ENCODE assay signal across 29 cellular contexts in the genomic region with DNA sequence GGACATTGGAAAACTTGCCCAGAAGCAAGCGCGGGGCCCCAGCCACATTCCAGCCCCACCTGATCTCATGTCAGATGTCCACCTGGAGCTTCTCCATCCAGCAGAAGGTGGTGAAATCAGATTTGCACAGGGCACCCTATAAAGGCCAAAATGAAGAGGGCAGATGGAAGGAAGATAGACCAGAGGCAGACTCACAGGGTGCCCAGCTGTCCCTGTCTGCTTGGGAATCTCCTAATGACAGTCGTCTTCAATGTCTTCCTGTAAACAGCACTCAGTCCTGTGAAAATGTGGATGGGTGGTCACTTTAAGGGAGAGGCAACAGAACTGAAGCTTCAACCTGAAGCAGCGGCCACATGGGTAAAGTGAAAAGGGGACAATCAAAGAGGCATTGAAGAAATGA.
"Had no signal": no experiment of that assay in that cellular context is flagged by ENCODE, and none has a peak within 500 bp of the region (broad histone marks: within the 10 kb centered on the region; RNA-seq: fewer than 3 reads in every experiment).

No MANE protein-coding gene starts in this region.

- DNase-seq: colonic mucosa; cortex of kidney; dermis blood vessel endothelial cell; dorsolateral prefrontal cortex; effector CD4-positive, alpha-beta T cell; effector CD8-positive, alpha-beta T cell; effector memory CD4-positive, alpha-beta T cell; effector memory CD8-positive, alpha-beta T cell; endodermal cell; erythroblast; esophagus squamous epithelium; foreskin fibroblast; foreskin keratinocyte; foreskin melanocyte; gastrocnemius medialis; glutamatergic neuron; head of caudate nucleus; heart left ventricle; heart right ventricle had no signal

- H3K4me3 Mint-ChIP-seq: dendritic cell treated with granulocyte-macrophage colony-stimulating factor and Interleukin-4, amounts not matched to agents 40 ng/mL and 50 ng/mL, for 4 days; effector memory CD8-positive, alpha-beta T cell; endodermal cell had no signal

- ATAC-seq: effector memory CD8-positive, alpha-beta T cell; esophagus mucosa; foreskin keratinocyte; gastrocnemius medialis; gastroesophageal sphincter; heart left ventricle; heart right ventricle had no signal

- H3K9me3 ChIP-seq: colonic mucosa, esophagus squamous epithelium, gastrocnemius medialis, gastroesophageal sphincter, heart left ventricle, heart right ventricle had no signal

- H3K27me3 ChIP-seq: colonic mucosa, dorsolateral prefrontal cortex, foreskin keratinocyte, gastrocnemius medialis, heart left ventricle had no signal

- H3K27ac Mint-ChIP-seq: dendritic cell treated with granulocyte-macrophage colony-stimulating factor and Interleukin-4, amounts not matched to agents 40 ng/mL and 50 ng/mL, for 4 days; effector memory CD8-positive, alpha-beta T cell; endodermal cell had no signal

- FAIRE-seq: colon, endometrium, endothelial cell of umbilical vein, frontal cortex had no signal

- H3K27ac ChIP-seq: colonic mucosa, coronary artery, epithelial cell of prostate, esophagus squamous epithelium, foreskin keratinocyte, gastrocnemius medialis, gastroesophageal sphincter, heart left ventricle, heart right ventricle, hepatocyte had no signal

- H3K36me3 ChIP-seq: colonic mucosa, esophagus squamous epithelium, gastrocnemius medialis, gastroesophageal sphincter, heart left ventricle, heart right ventricle had no signal

- H3K9me3 Mint-ChIP-seq: endodermal cell had no signal

- H3K4me3 ChIP-seq: colonic mucosa, coronary artery, dorsolateral prefrontal cortex, esophagus squamous epithelium, gastrocnemius medialis, gastroesophageal sphincter, heart left ventricle, heart right ventricle, hepatocyte had no signal

- H3K4me1 ChIP-seq: colonic mucosa, esophagus squamous epithelium, foreskin keratinocyte, gastrocnemius medialis, gastroesophageal sphincter had no signal

- H3K27me3 Mint-ChIP-seq: dendritic cell treated with granulocyte-macrophage colony-stimulating factor and Interleukin-4, amounts not matched to agents 40 ng/mL and 50 ng/mL, for 4 days; effector memory CD8-positive, alpha-beta T cell had no signal
